In genomic region chr2:189379287-189379630, GRCh38 we compare ENCODE assay signal across 11 cellular contexts.
DNase-seq lines count a peak whose midpoint lies in the region; ATAC-seq, FAIRE-seq and TF ChIP-seq lines count a peak whose summit lies in the region.
"Had no signal": no experiment of that assay in that cellular context is flagged by ENCODE, and none has a peak within 500 bp of the region (broad histone marks: within the 10 kb centered on the region; RNA-seq: fewer than 3 reads in every experiment).

No MANE protein-coding gene starts in this region.

- TF ChIP-seq CTCF in astrocyte of the spinal cord (IDR thresholded peaks at IDR 0.05; ENCODE audit: low read depth, low read length) = no peak

- no peak overlapping the region for H3K4me3 ChIP-seq in astrocyte of the spinal cord (ENCODE audit: low read depth, low read length)
- H3K4me3 ChIP-seq: prostate gland, upper lobe of right lung had no signal

- no peak for TF ChIP-seq POLR2A in GM12891 (IDR thresholded peaks at IDR 0.05; ENCODE audit: low read depth, low read length)

- in situ Hi-C loops in astrocyte of the spinal cord (cut with HindIII; ENCODE audit: low sequenced_read_pairs) = no loop called here

- peak; percentile 77 for FAIRE-seq in HTR-8/SVneo (lab: Jason Lieb, UNC)
- no peak for FAIRE-seq in GM12891 (lab: Jason Lieb, UNC)

- no peak for ATAC-seq in GM18867 (IDR thresholded peaks at IDR 0.05; ENCODE audit: unreplicated experiment)
- ATAC-seq: upper lobe of right lung had no signal

- DNase-seq in AG08396 (ENCODE audit: low spot score) (peak; percentile 9), HTR-8/SVneo (ENCODE audit: insufficient read length, low spot score) (peak; percentile 37), astrocyte of the spinal cord (ENCODE audit: low read depth, low spot score) (peak; percentile 66), kidney glomerular epithelial cell (lab: John Stamatoyannopoulos, UW) (peak; percentile 52), NCI-H748 (lab: John Stamatoyannopoulos, UW; ENCODE audit: unreplicated experiment) (no peak), amygdala (lab: John Stamatoyannopoulos, UW) (no peak), GM12891 (ENCODE audit: insufficient read length, low spot score) (no peak)
- DNase-seq: NCI-H446 treated with DMSO at 0.1 percent for 48 hours, upper lobe of right lung had no signal

TF ChIP-seq in GM12891, 5 proteins besides CTCF, POLR2A, EP300 and RAD21:
- TF ChIP-seq POLR2AphosphoS5 (IDR thresholded peaks at IDR 0.05; ENCODE audit: low read depth, low read length) = no peak
- TF ChIP-seq TAF1 (IDR thresholded peaks at IDR 0.05; ENCODE audit: low read depth, low read length) = no peak
- no peak for TF ChIP-seq POU2F2 (IDR thresholded peaks at IDR 0.05; ENCODE audit: low read depth, low read length)
- TF ChIP-seq SPI1 (IDR thresholded peaks at IDR 0.05; ENCODE audit: low read depth, low read length) = no peak
- no peak for TF ChIP-seq PAX5 (IDR thresholded peaks at IDR 0.05; ENCODE audit: insufficient read depth, low read length, severe bottlenecking)

Comparison
In these comparisons a context has a peak if more than half of its experiments do, and no peak if none do; other contexts are left out.
1. DNase-seq: peak in AG08396 (single experiment), HTR-8/SVneo (single experiment), astrocyte of the spinal cord (single experiment) and kidney glomerular epithelial cell (single experiment); none in NCI-H748 (single experiment), amygdala (0 of 56) and GM12891 (single experiment).